26 cellular contexts compared by ENCODE assay signal in the genomic region with DNA sequence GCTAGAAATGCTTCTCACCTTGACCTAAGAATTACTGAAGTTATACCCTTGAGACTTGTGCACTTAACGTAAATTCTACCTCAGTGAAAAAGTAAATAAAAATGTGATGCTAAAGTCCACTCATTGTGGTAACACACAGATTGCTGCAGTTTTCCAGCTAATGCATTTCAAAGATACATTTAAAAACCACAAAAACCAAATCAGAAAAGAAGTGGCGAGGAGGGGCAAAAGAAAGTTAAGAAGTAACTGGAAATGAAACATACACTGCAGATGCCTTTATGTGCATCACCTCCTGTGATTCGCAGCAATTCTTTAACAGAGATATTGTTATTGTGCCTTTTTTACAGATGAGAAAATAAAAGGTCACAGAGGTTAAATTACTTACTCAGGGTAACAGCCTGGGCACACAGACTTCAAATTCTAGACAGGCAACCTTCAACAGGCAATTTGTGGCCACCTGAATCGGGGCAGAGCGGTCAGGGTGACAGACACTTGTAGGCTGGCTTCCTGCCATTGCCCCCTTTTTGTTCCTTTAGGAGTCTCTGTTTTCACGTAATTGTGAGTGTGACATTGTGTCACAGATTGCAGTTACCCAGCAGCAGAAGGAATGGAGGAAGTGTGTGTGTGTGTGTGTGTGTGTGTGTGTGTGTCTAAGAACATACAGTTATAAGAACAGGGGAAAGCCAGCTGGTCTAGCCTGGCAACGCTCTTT. TPM values are rescaled to one million over a fixed set of nuclear protein-coding genes. Genes with fewer than 3 reads are reported as not detected.
A peak's percentile ranks its signal among the peaks of the same experiment; 100 is the strongest.
DNase-seq lines count a peak whose midpoint lies in the region; ATAC-seq and TF ChIP-seq lines count a peak whose summit lies in the region.
"Had no signal": no experiment of that assay in that cellular context is flagged by ENCODE, and none has a peak within 500 bp of the region (broad histone marks: within the 10 kb centered on the region; RNA-seq: fewer than 3 reads in every experiment).

No MANE protein-coding gene starts in this region.

- no peak for ATAC-seq in GM21447 (IDR thresholded peaks at IDR 0.05; ENCODE audit: unreplicated experiment)
- no peak for ATAC-seq in HG03520 (IDR thresholded peaks at IDR 0.05; ENCODE audit: unreplicated experiment)
- ATAC-seq: activated naive CD8-positive, alpha-beta T cell treated with anti-CD3 and anti-CD28 coated beads, Interleukin-2, amount 50 U/mL, for 24 hours; stimulated activated naive CD8-positive, alpha-beta T cell treated with anti-CD3 and anti-CD28 coated beads, Interleukin-15, Interleukin-2, amounts not matched to agents 100 U/mL and 50 U/mL, for 24 hours had no signal

- H3K36me3 ChIP-seq in mucosa of stomach (ENCODE audit: control insufficient read depth, insufficient read depth, low read length) (no peaks in the 10 kb centered on the region), testis (ENCODE audit: low read depth, missing control alignments) (no peaks in the 10 kb centered on the region)
- H3K36me3 ChIP-seq: cardiac muscle cell, pancreas, sigmoid colon had no signal

- no peak for TF ChIP-seq CTCF in astrocyte of the spinal cord (IDR thresholded peaks at IDR 0.05; ENCODE audit: low read depth, low read length)
- TF ChIP-seq CTCF in testis (IDR thresholded peaks at IDR 0.05): no peak

- H3K4me1 ChIP-seq in mucosa of stomach (ENCODE audit: control insufficient read depth, insufficient read depth, low read length): peaks cover 22% of the 10 kb centered on the region
- peaks cover 26% of the 10 kb centered on the region for H3K4me1 ChIP-seq in testis

- WGBS in testis, 2 donors: 35 to 49% methylated on average over 7 of the region's 7 CpGs

- H3K27me3 ChIP-seq in mucosa of stomach (ENCODE audit: control insufficient read depth, insufficient read depth, low read length) (peaks cover 19% of the 10 kb centered on the region), testis (no peaks in the 10 kb centered on the region)
- H3K27me3 ChIP-seq: pancreas had no signal

- peak overlapping the region; percentile 92 to 94 for H3K27ac ChIP-seq in testis
- H3K27ac ChIP-seq: 22Rv1, cardiac muscle cell had no signal

- H3K9me3 ChIP-seq in mucosa of stomach (ENCODE audit: control insufficient read depth, low read length): no peaks in the 10 kb centered on the region
- H3K9me3 ChIP-seq in testis: no peaks in the 10 kb centered on the region
- H3K9me3 ChIP-seq: pancreas, sigmoid colon had no signal

- intact Hi-C loops in testis (cut with DNase I; ENCODE audit: low total_unique reads): no loop called here

- H3K9ac ChIP-seq in mucosa of stomach (ENCODE audit: low read length): no peak overlapping the region

- DNase-seq in NK-92 treated with Interleukin-12 subunit alpha and Interleukin-12 subunit beta, amount 100 ng/mL, for 24 hours (lab: John Stamatoyannopoulos, UW): peak; percentile 58
- DNase-seq in NK-92 (lab: John Stamatoyannopoulos, UW; ENCODE audit: unreplicated experiment) (no peak), astrocyte of the spinal cord (ENCODE audit: low read depth, low spot score) (peak; percentile 14), testis (peak; percentile 42), GM19240 (ENCODE audit: insufficient read length, low spot score) (no peak)
- DNase-seq: activated CD4-positive, alpha-beta T cell treated with anti-CD3 and anti-CD28 coated beads, Interleukin-2, amount 50 U/mL, for 1 hour; activated CD8-positive, alpha-beta memory T cell treated with anti-CD3 and anti-CD28 coated beads, Interleukin-2, amount 50 U/mL, for 48 hours; activated effector memory CD4-positive, alpha-beta T cell treated with Interleukin-2 at 50 U/mL for 16 hours; activated naive CD8-positive, alpha-beta T cell treated with anti-CD3 and anti-CD28 coated beads, Interleukin-2, amount 50 U/mL, for 24 hours; effector CD8-positive, alpha-beta T cell; glutamatergic neuron; Karpas-422; NCI-H1105 treated with DMSO at 0.1 percent for 48 hours; NCI-H524 treated with DMSO at 0.1 percent for 48 hours; SHP77 treated with DMSO at 0.1 percent for 48 hours; sigmoid colon; stimulated activated CD4-positive, alpha-beta T cell treated with anti-CD3 and anti-CD28 coated beads, Interleukin-1b, Interleukin-23, amount 100 ng/mL, for 48 hours; stimulated activated naive CD8-positive, alpha-beta T cell treated with anti-CD3 and anti-CD28 coated beads, Interleukin-15, Interleukin-2, amounts not matched to agents 100 U/mL and 50 U/mL, for 24 hours; T-helper 1 cell had no signal

- in situ Hi-C loops in astrocyte of the spinal cord (cut with HindIII; ENCODE audit: low sequenced_read_pairs): no loop called here

- no peak for TF ChIP-seq POLR2A in testis (IDR thresholded peaks at IDR 0.05)

- no peak overlapping the region for H3K4me3 ChIP-seq in astrocyte of the spinal cord (ENCODE audit: low read depth, low read length)
- peak overlapping the region; percentile 62 for H3K4me3 ChIP-seq in mucosa of stomach (ENCODE audit: low read length)
- H3K4me3 ChIP-seq in testis: peak overlapping the region; percentile 72 to 83

RNA-seq across cellular contexts. Expression of gene WIPF3, which starts 1.9 kb away (rescaled TPM):
- 100 to 1,000 TPM in 1 of 2 donors, 10 to 100 TPM in 1; 80.7 to 110 TPM for total RNA-seq in testis
- polyA plus RNA-seq in testis (ENCODE audit: insufficient read depth, low read depth, low replicate concordance): 42.7 TPM
- polyA plus RNA-seq: BJ had no signal

Comparison
In these comparisons a context has a peak if more than half of its experiments do, and no peak if none do; other contexts are left out.
1. DNase-seq: peak in NK-92 treated with Interleukin-12 subunit alpha and Interleukin-12 subunit beta, amount 100 ng/mL, for 24 hours (single experiment), astrocyte of the spinal cord (single experiment) and testis (single experiment); none in NK-92 (single experiment) and GM19240 (single experiment).